ENCODE assay signal across 23 cellular contexts in the genomic region with DNA sequence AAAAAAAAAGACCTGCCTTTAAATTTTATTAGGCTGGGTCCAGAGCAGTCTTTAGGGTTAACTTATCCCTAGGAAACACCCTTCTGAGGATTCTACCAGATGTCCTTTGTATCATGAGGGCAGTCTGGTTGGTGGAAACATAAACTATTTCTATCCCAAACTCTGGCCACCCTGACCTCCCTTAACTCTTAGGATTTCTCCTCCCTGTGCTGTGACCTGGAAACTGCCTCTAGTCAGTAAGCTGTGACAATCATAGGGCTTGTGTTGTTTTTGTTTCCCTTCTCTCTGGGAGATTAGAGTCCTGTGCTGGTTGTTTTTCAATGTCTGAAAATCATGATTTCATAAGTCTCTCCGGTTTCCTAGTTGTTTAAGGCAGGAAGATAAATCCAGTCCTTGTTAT.
A peak's percentile ranks its signal among the peaks of the same experiment; 100 is the strongest.
DNase-seq lines count a peak whose midpoint lies in the region; ATAC-seq and TF ChIP-seq lines count a peak whose summit lies in the region.
"Had no signal": no experiment of that assay in that cellular context is flagged by ENCODE, and none has a peak within 500 bp of the region (broad histone marks: within the 10 kb centered on the region; RNA-seq: fewer than 3 reads in every experiment).

No MANE protein-coding gene starts in this region.

- WGBS in right cardiac atrium = 55% methylated on average over 1 of the region's 1 CpG

- intact Hi-C loops in right cardiac atrium (cut with DNase I) = no loop called here
- intact Hi-C loops in left ventricle myocardium inferior (cut with micrococcal nuclease) = no loop called here

- no peak overlapping the region for H3K4me3 Mint-ChIP-seq in mesothelial cell of epicardium
- H3K4me3 Mint-ChIP-seq: CD14-positive monocyte; CD4-positive, alpha-beta T cell; CD8-positive, alpha-beta memory T cell had no signal

- H3K4me1 ChIP-seq in right cardiac atrium (ENCODE audit: control insufficient read depth, insufficient read depth, low read length) = no peaks in the 10 kb centered on the region
- peaks cover 2% of the 10 kb centered on the region for H3K4me1 ChIP-seq in left ventricle myocardium inferior
- H3K4me1 ChIP-seq: A549; BE2C; BLaER1 treated with 17β-estradiol and CSF1 and Interleukin-3, amounts not matched to agents 10 nM and 100 nM had no signal

- DNase-seq in right cardiac atrium = no peak
- DNase-seq in left ventricle myocardium inferior = no peak
- peak; percentile 9 to 16 for DNase-seq in dermis microvascular lymphatic vessel endothelial cell (ENCODE audit: low read depth in 2 of 2)
- no peak for DNase-seq in mesothelial cell of epicardium (ENCODE audit: low spot score in 2 of 2, unreplicated experiment in 2 of 2)
- no peak for DNase-seq in activated naive CD4-positive, alpha-beta T cell (lab: John Stamatoyannopoulos, UW)
- no peak for DNase-seq in inferior parietal cortex (ENCODE audit: extremely low spot score)
- DNase-seq: 8988T; ACHN; AML-193; BE2C; CD4-positive, alpha-beta T cell; CD8-positive, alpha-beta memory T cell; DMS 273 treated with DMSO at 0.1 percent for 48 hours; DMS79; EL; GDM1; H7; HCEC 1CT had no signal

- H3K9me3 ChIP-seq in right cardiac atrium (ENCODE audit: control insufficient read depth, low read length) (no peaks in the 10 kb centered on the region), left ventricle myocardium inferior (replicated peaks) (peaks cover 13% of the 10 kb centered on the region)
- H3K9me3 ChIP-seq: BE2C had no signal

- no peaks in the 10 kb centered on the region for H3K27me3 ChIP-seq in right cardiac atrium (ENCODE audit: control insufficient read depth, insufficient read depth)
- H3K27me3 ChIP-seq in left ventricle myocardium inferior (ENCODE audit: low read depth) = no peaks in the 10 kb centered on the region
- H3K27me3 ChIP-seq: BE2C; BLaER1 treated with 17β-estradiol and CSF1 and Interleukin-3, amounts not matched to agents 10 nM and 100 nM had no signal

- H3K9me3 Mint-ChIP-seq in mesothelial cell of epicardium = peaks cover 26% of the 10 kb centered on the region

- H3K4me3 ChIP-seq in right cardiac atrium (ENCODE audit: low read length) = no peak overlapping the region
- no peak overlapping the region for H3K4me3 ChIP-seq in left ventricle myocardium inferior
- H3K4me3 ChIP-seq: A549; BLaER1 treated with 17β-estradiol and CSF1 and Interleukin-3, amounts not matched to agents 10 nM and 100 nM; GM12878 had no signal

- peak overlapping the region; percentile 37 for H3K27ac Mint-ChIP-seq in mesothelial cell of epicardium
- H3K27ac Mint-ChIP-seq: CD4-positive, alpha-beta T cell; CD8-positive, alpha-beta memory T cell had no signal

- no peaks in the 10 kb centered on the region for H3K36me3 ChIP-seq in left ventricle myocardium inferior
- H3K36me3 ChIP-seq: BE2C had no signal

- no peak for TF ChIP-seq CTCF in left ventricle myocardium inferior (IDR thresholded peaks at IDR 0.05; ENCODE audit: borderline replicate concordance)
- TF ChIP-seq CTCF in mesothelial cell of epicardium (IDR thresholded peaks at IDR 0.05; ENCODE audit: unreplicated experiment) = no peak

- peaks cover 8% of the 10 kb centered on the region for H3K36me3 Mint-ChIP-seq in mesothelial cell of epicardium

- no peak overlapping the region for H3K27ac ChIP-seq in right cardiac atrium (ENCODE audit: low read length)
- H3K27ac ChIP-seq in left ventricle myocardium inferior (replicated peaks) = no peak overlapping the region
- H3K27ac ChIP-seq: A549; BLaER1 treated with 17β-estradiol and CSF1 and Interleukin-3, amounts not matched to agents 10 nM and 100 nM had no signal

- ATAC-seq in right cardiac atrium (peak; percentile 68 to 93), GM19395 (IDR thresholded peaks at IDR 0.05; ENCODE audit: unreplicated experiment) (no peak)
- ATAC-seq: A549, GM12878 had no signal

- no peaks in the 10 kb centered on the region for H3K27me3 Mint-ChIP-seq in mesothelial cell of epicardium (ENCODE audit: low read depth)
- H3K27me3 Mint-ChIP-seq: CD4-positive, alpha-beta T cell; CD8-positive, alpha-beta memory T cell had no signal

- H3K4me1 Mint-ChIP-seq in mesothelial cell of epicardium = peaks cover 5% of the 10 kb centered on the region
- H3K4me1 Mint-ChIP-seq: CD14-positive monocyte; CD8-positive, alpha-beta memory T cell had no signal

Comparison
In these comparisons a context has a peak if more than half of its experiments do, and no peak if none do; other contexts are left out.
1. DNase-seq: peak in dermis microvascular lymphatic vessel endothelial cell (2 of 2); none in right cardiac atrium (0 of 3), left ventricle myocardium inferior (single experiment), mesothelial cell of epicardium (0 of 2), activated naive CD4-positive, alpha-beta T cell (0 of 4) and inferior parietal cortex (single experiment).